In genomic region chr13:106661236-106661635, GRCh38 we compare ENCODE assay signal across 29 cellular contexts.
"Had no signal": no experiment of that assay in that cellular context is flagged by ENCODE, and none has a peak within 500 bp of the region (broad histone marks: within the 10 kb centered on the region; RNA-seq: fewer than 3 reads in every experiment).

No MANE protein-coding gene starts in this region.

- H3K4me3 ChIP-seq: heart left ventricle, left lung, lower lobe of right lung, pancreas, skin epidermis, suprapubic skin, thoracic aorta, tibial artery, upper lobe of right lung had no signal

- H3K4me3 Mint-ChIP-seq: immature natural killer cell; naive thymus-derived CD8-positive, alpha-beta T cell; nephron; stimulated activated naive B cell treated with anti-CD40 and anti-IgM and Interleukin-4, amounts not matched to agents 10 μg/mL and 1 μg/mL and 100 μg/mL, for 72 hours; stimulated activated naive CD8-positive, alpha-beta T cell treated with anti-CD3 and anti-CD28 coated beads, Interleukin-15, Interleukin-2, amounts not matched to agents 100 ng/mL and 50 ng/mL, for 24 hours had no signal

- DNase-seq: heart left ventricle; hypothalamus; immature natural killer cell; kidney; left colon; left lung; lower lobe of right lung; mammary epithelial cell; mesenchymal stem cell; naive thymus-derived CD8-positive, alpha-beta T cell; nucleus accumbens; pancreas; right cardiac atrium; stimulated activated CD4-positive, alpha-beta T cell treated with anti-CD3 and anti-CD28 coated beads, Interleukin-12 subunit alpha, Interleukin-12 subunit beta, amount 100 ng/mL, for 4 hours; stimulated activated CD4-positive, alpha-beta T cell treated with anti-CD3 and anti-CD28 coated beads, Interleukin-15, amount 100 ng/mL, for 24 hours; stimulated activated CD4-positive, alpha-beta T cell treated with anti-CD3 and anti-CD28 coated beads, Interleukin-2, amount 100 ng/mL, for 24 hours; stimulated activated CD4-positive, alpha-beta T cell treated with anti-CD3 and anti-CD28 coated beads, Interleukin-4, amount 100 ng/mL, for 1 hour; stimulated activated naive B cell treated with anti-CD40 and anti-IgM and Interleukin-4, amounts not matched to agents 10 μg/mL and 1 μg/mL and 100 μg/mL, for 72 hours; tibial artery; trophoblast cell; upper lobe of right lung had no signal

- H3K9me3 Mint-ChIP-seq: nephron; stimulated activated naive B cell treated with anti-CD40 and anti-IgM and Interleukin-4, amounts not matched to agents 10 μg/mL and 1 μg/mL and 100 μg/mL, for 72 hours; stimulated activated naive CD8-positive, alpha-beta T cell treated with anti-CD3 and anti-CD28 coated beads, Interleukin-15, Interleukin-2, amounts not matched to agents 100 ng/mL and 50 ng/mL, for 24 hours had no signal

- H3K36me3 Mint-ChIP-seq: immature natural killer cell; naive thymus-derived CD8-positive, alpha-beta T cell; stimulated activated naive B cell treated with anti-CD40 and anti-IgM and Interleukin-4, amounts not matched to agents 10 μg/mL and 1 μg/mL and 100 μg/mL, for 72 hours had no signal

- H3K27ac ChIP-seq: heart left ventricle, left lung, lower lobe of right lung, pancreas, skin epidermis, suprapubic skin, thoracic aorta, tibial artery, upper lobe of right lung had no signal

- H3K27ac Mint-ChIP-seq: immature natural killer cell; naive thymus-derived CD8-positive, alpha-beta T cell; nephron; stimulated activated naive B cell treated with anti-CD40 and anti-IgM and Interleukin-4, amounts not matched to agents 10 μg/mL and 1 μg/mL and 100 μg/mL, for 72 hours; stimulated activated naive CD8-positive, alpha-beta T cell treated with anti-CD3 and anti-CD28 coated beads, Interleukin-15, Interleukin-2, amounts not matched to agents 100 ng/mL and 50 ng/mL, for 24 hours had no signal

- ATAC-seq: heart left ventricle; left colon; left lung; lower lobe of right lung; naive thymus-derived CD8-positive, alpha-beta T cell; pancreas; right cardiac atrium; sciatic nerve; stimulated activated naive B cell treated with anti-CD40 and anti-IgM and Interleukin-4, amounts not matched to agents 10 μg/mL and 1 μg/mL and 100 μg/mL, for 72 hours; upper lobe of right lung had no signal

- H3K27me3 ChIP-seq: heart left ventricle, left lung, pancreas, suprapubic skin, tibial artery, upper lobe of right lung had no signal

- H3K4me1 Mint-ChIP-seq: immature natural killer cell; naive thymus-derived CD8-positive, alpha-beta T cell; nephron had no signal

- H3K36me3 ChIP-seq: heart left ventricle, left lung, lower lobe of right lung, pancreas, suprapubic skin, thoracic aorta, tibial artery, upper lobe of right lung had no signal

- H3K9me3 ChIP-seq: heart left ventricle, left lung, lower lobe of right lung, pancreas, suprapubic skin, thoracic aorta, tibial artery, upper lobe of right lung had no signal

- FAIRE-seq: islet of Langerhans, kidney, pancreas, urothelium cell line had no signal

- H3K4me1 ChIP-seq: left lung, lower lobe of right lung, pancreas, suprapubic skin, tibial artery, upper lobe of right lung had no signal
